Comparison of ENCODE assay signal across 1 cellular context in genomic region chr1:172532700-172533510, GRCh38.
TF ChIP-seq lines count a peak whose summit lies in the region.

Gene SUCO, plus strand, starts transcription at chr1:172533150. Its CDS starts 286 bp downstream, at chr1:172533436.

TF ChIP-seq in HepG2, 621 proteins besides CTCF, POLR2A, EP300 and RAD21 (continued from another document and continues in another):
- no peak for TF ChIP-seq PRDM15 (CRISPR knock-in tag; IDR thresholded peaks at IDR 0.05)
- no peak for TF ChIP-seq ZNF382 (CRISPR knock-in tag; IDR thresholded peaks at IDR 0.05; ENCODE audit: borderline replicate concordance)
- TF ChIP-seq AGO1 (IDR thresholded peaks at IDR 0.05; ENCODE audit: low read depth, low read length, poor library complexity, severe bottlenecking) = no peak
- TF ChIP-seq NR2F1 (CRISPR knock-in tag; IDR thresholded peaks at IDR 0.05) = no peak
- no peak for TF ChIP-seq MAFF (IDR thresholded peaks at IDR 0.05; ENCODE audit: low read depth, low read length)
- TF ChIP-seq SP140L (CRISPR knock-in tag; IDR thresholded peaks at IDR 0.05; ENCODE audit: borderline replicate concordance) = no peak
- TF ChIP-seq SIN3A (IDR thresholded peaks at IDR 0.05; ENCODE audit: borderline replicate concordance, low read depth, low read length) = no peak
- TF ChIP-seq MED13 (CRISPR knock-in tag; IDR thresholded peaks at IDR 0.05) = peak; percentile 85
- no peak for TF ChIP-seq ZNF318 (CRISPR knock-in tag; IDR thresholded peaks at IDR 0.05)
- TF ChIP-seq PRPF4 (IDR thresholded peaks at IDR 0.05; ENCODE audit: low read depth, low read length, poor library complexity, severe bottlenecking) = no peak
- peak; percentile 77; the same call in 1 of the 2 replicates for TF ChIP-seq ARID4A (CRISPR knock-in tag; IDR thresholded peaks at IDR 0.05; ENCODE audit: borderline replicate concordance)
- TF ChIP-seq HOXA3 (CRISPR knock-in tag; IDR thresholded peaks at IDR 0.05) = peak; percentile 91
- no peak for TF ChIP-seq SIN3B (IDR thresholded peaks at IDR 0.05; ENCODE audit: low read length)
- TF ChIP-seq TBP (CRISPR knock-in tag; IDR thresholded peaks at IDR 0.05) = no peak
- TF ChIP-seq LCORL (IDR thresholded peaks at IDR 0.05) = no peak
- TF ChIP-seq LCORL (CRISPR knock-in tag; IDR thresholded peaks at IDR 0.05) = peak; percentile 45; the same call in 1 of the 2 replicates
- no peak for TF ChIP-seq RERE (CRISPR knock-in tag; IDR thresholded peaks at IDR 0.05; ENCODE audit: low read depth)
- no peak for TF ChIP-seq SOX13 (IDR thresholded peaks at IDR 0.05)
- TF ChIP-seq SOX13 (CRISPR knock-in tag; conservative IDR thresholded peaks at IDR 0.05 in 1 of 2, IDR thresholded peaks at IDR 0.05 in 1 of 2) = peak in 1 of 2 experiments; percentile 46; a peak in 2 of 4 replicates
- TF ChIP-seq ZNF687 (CRISPR knock-in tag; IDR thresholded peaks at IDR 0.05) = peak; percentile 89
- TF ChIP-seq ZNF790 (CRISPR knock-in tag; IDR thresholded peaks at IDR 0.05; ENCODE audit: borderline replicate concordance) = no peak; the same call in 1 of the 2 replicates
- no peak for TF ChIP-seq CEBPG (CRISPR knock-in tag; IDR thresholded peaks at IDR 0.05)
- TF ChIP-seq DNMT3B (CRISPR knock-in tag; conservative IDR thresholded peaks at IDR 0.05) = no peak
- no peak for TF ChIP-seq SSRP1 (CRISPR knock-in tag; IDR thresholded peaks at IDR 0.05)
- no peak for TF ChIP-seq MXD4 (CRISPR knock-in tag; IDR thresholded peaks at IDR 0.05)
- 0 out of 2 replicates have a peak, but pooled peaks have one; percentile 17 for TF ChIP-seq GATA4 (IDR thresholded peaks at IDR 0.05; ENCODE audit: borderline replicate concordance, low read depth)
- TF ChIP-seq KLF12 (CRISPR knock-in tag; IDR thresholded peaks at IDR 0.05; ENCODE audit: borderline replicate concordance) = peak; percentile 74; the same call in 1 of the 2 replicates
- TF ChIP-seq FOXP1 (IDR thresholded peaks at IDR 0.05) = no peak
- TF ChIP-seq FOXP1 (CRISPR knock-in tag; IDR thresholded peaks at IDR 0.05) = peak; percentile 4; the same call in 1 of the 2 replicates
- TF ChIP-seq ZNF766 (CRISPR knock-in tag; IDR thresholded peaks at IDR 0.05; ENCODE audit: borderline replicate concordance) = no peak
- TF ChIP-seq ZNF432 (CRISPR knock-in tag; IDR thresholded peaks at IDR 0.05; ENCODE audit: borderline replicate concordance) = no peak
